ENCODE assay signal across 32 cellular contexts in genomic region chr2:210899131-210899530, GRCh38.
DNase-seq lines count a peak whose midpoint lies in the region; ATAC-seq and TF ChIP-seq lines count a peak whose summit lies in the region.
"Had no signal": no experiment of that assay in that cellular context is flagged by ENCODE, and none has a peak within 500 bp of the region (broad histone marks: within the 10 kb centered on the region; RNA-seq: fewer than 3 reads in every experiment).

No MANE protein-coding gene starts in this region.

- ATAC-seq in GM18867 (IDR thresholded peaks at IDR 0.05; ENCODE audit: unreplicated experiment) (no peak), HG02973 (IDR thresholded peaks at IDR 0.05; ENCODE audit: unreplicated experiment) (no peak)
- ATAC-seq: activated CD8-positive, alpha-beta T cell treated with anti-CD3 and anti-CD28 coated beads, Interleukin-2, amount 10 ng/mL, durations not matched to agents 7 days and 5 days; activated naive CD4-positive, alpha-beta T cell treated with anti-CD3 and anti-CD28 coated beads, Interleukin-2, amount 50 U/mL, for 72 hours; naive thymus-derived CD8-positive, alpha-beta T cell had no signal

- CTCF ChIA-PET in HEK293 (lab: Yijun Ruan, JAX) = no interaction called here
- CTCF ChIA-PET in RWPE1 (lab: Yijun Ruan, JAX) = no interaction called here

- no peaks in the 10 kb centered on the region for H3K36me3 ChIP-seq in HEK293 (ENCODE audit: control insufficient read depth in 2 of 2, insufficient read depth in 1 of 2, low read length in 2 of 2)
- H3K36me3 ChIP-seq: BE2C, prostate gland, sigmoid colon, SJSA1, tibial nerve, WERI-Rb-1 had no signal

- TF ChIP-seq CTCF in HEK293 (tag by site-specific recombination; IDR thresholded peaks at IDR 0.05) (no peak), RWPE1 (conservative IDR thresholded peaks at IDR 0.05; ENCODE audit: low read depth) (no peak)

- H3K9me3 ChIP-seq in HEK293 (ENCODE audit: control insufficient read depth, insufficient read depth, low read depth, low read length) = no peaks in the 10 kb centered on the region
- H3K9me3 ChIP-seq: BE2C, prostate gland, sigmoid colon, SJSA1, tibial nerve had no signal

- H3K4me3 ChIP-seq in HEK293 (ENCODE audit: low read depth, low read length) = no peak overlapping the region
- H3K4me3 ChIP-seq: prostate gland, sigmoid colon, SJSA1, tibial nerve had no signal

- POLR2A ChIA-PET in HEK293 (lab: Yijun Ruan, JAX) = no interaction called here
- POLR2A ChIA-PET in RWPE1 (lab: Yijun Ruan, JAX; ENCODE audit: low non-redundant PET) = no interaction called here

- DNase-seq in COLO829 (ENCODE audit: low spot score) = peak; percentile 11
- peak; percentile 5 for DNase-seq in RWPE1 (ENCODE audit: low spot score)
- DNase-seq in glomerular endothelial cell (ENCODE audit: extremely low read depth, low read depth, low spot score) = peak; percentile 44
- DNase-seq in activated naive CD4-positive, alpha-beta T cell (lab: John Stamatoyannopoulos, UW) = no peak
- DNase-seq in NAMALWA (ENCODE audit: low spot score) = no peak
- DNase-seq: activated CD4-positive, alpha-beta T cell treated with anti-CD3 and anti-CD28 coated beads for 4 hours; activated CD8-positive, alpha-beta T cell treated with anti-CD3 and anti-CD28 coated beads, Interleukin-2, amount 10 ng/mL, durations not matched to agents 7 days and 5 days; amygdala; BE2C; CD8-positive, alpha-beta memory T cell; DMS153; effector CD8-positive, alpha-beta T cell; HCEC 1CT; islet precursor cell; KG1; naive thymus-derived CD8-positive, alpha-beta T cell; NCI-H1417 treated with DMSO at 0.1 percent for 48 hours; NCI-H2081 treated with DMSO at 0.1 percent for 48 hours; NCI-H345; nucleus accumbens; sigmoid colon; stimulated activated CD4-positive, alpha-beta T cell treated with anti-CD3 and anti-CD28 coated beads, Interleukin-12 subunit alpha, Interleukin-12 subunit beta, amount 100 ng/mL, for 4 hours; stimulated activated CD4-positive, alpha-beta T cell treated with anti-CD3 and anti-CD28 coated beads, Interleukin-4, amount 100 ng/mL, for 24 hours; T-helper 9 cell; WERI-Rb-1 had no signal

- H3K27ac ChIP-seq in HEK293 (ENCODE audit: extremely low read depth, low read depth, low read length) (no peak overlapping the region), RWPE1 (no peak overlapping the region)
- H3K27ac ChIP-seq: prostate gland, sigmoid colon, SJSA1, tibial nerve had no signal

- no peaks in the 10 kb centered on the region for H3K4me1 ChIP-seq in HEK293 (ENCODE audit: control insufficient read depth, insufficient read depth, low read length)
- H3K4me1 ChIP-seq: prostate gland, sigmoid colon, SJSA1, tibial nerve had no signal

TF ChIP-seq in HEK293, 187 proteins besides CTCF, POLR2A, EP300 and RAD21:
- TF ChIP-seq GLI2 (tag by site-specific recombination; IDR thresholded peaks at IDR 0.05; ENCODE audit: borderline replicate concordance, low read depth) = no peak
- TF ChIP-seq SETDB1 (IDR thresholded peaks at IDR 0.05; ENCODE audit: insufficient read length, low read length) = peak; percentile 20
TF ChIP-seq in HEK293: peak in this region for 1.

Comparison
In these comparisons a context has a peak if more than half of its experiments do, and no peak if none do; other contexts are left out.
1. DNase-seq: peak in COLO829 (single experiment), RWPE1 (single experiment) and glomerular endothelial cell (single experiment); none in activated naive CD4-positive, alpha-beta T cell (0 of 4) and NAMALWA (single experiment).